8 cellular contexts compared by ENCODE assay signal in the genomic region with DNA sequence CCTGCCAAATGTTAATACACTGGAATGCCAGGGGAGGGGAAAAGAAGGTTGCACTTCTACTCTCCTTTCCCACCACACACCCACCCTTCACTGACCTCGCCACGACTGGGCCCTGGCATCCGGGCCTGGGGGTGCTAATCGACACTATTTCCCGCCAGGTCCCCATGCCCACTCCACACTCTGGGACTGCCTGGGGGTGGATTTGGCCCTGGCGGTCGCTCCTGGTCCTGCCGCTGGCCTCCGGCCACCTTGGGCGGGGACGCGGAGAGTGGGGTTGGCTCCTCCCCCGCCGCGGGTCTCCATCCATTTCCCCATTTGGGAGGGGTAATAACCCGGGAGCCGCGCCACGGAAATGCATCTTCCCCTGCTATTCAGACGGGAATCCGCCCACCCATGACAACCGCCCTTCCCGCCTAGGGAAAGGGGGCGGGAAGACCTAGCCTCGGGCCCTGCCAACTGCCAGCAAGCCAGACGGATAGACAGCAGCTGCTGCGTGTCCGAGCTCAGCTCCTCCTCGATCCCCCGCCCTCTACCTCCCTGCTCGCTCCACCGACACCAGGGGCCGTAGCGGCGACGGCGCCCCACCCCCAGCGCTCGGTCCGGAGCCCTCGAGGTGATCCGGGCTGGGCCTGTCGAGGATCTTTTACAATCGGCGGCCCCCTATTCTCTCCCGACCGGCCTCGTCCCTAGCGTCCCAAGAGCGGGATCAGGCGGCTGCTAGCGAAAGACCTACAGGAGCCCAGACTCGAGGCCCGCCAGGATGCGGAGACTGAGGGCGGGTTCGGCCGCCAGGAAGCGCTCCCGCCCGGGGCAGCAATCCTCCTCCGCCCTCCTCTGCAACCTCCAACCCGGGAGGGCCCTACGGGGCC.
DNase-seq lines count a peak whose midpoint lies in the region; ATAC-seq and TF ChIP-seq lines count a peak whose summit lies in the region.

No MANE protein-coding gene starts in this region.

- TF ChIP-seq CTCF in GM12874 (IDR thresholded peaks at IDR 0.05; ENCODE audit: insufficient read depth, low read depth, low read length) (peak; percentile 34; the same call in 1 of the 2 replicates), cardiac fibroblast (IDR thresholded peaks at IDR 0.05; ENCODE audit: low read depth, low read length) (peak; percentile 46)

- no peaks in the 10 kb centered on the region for H3K9me3 ChIP-seq in iPS-15b (ENCODE audit: control insufficient read depth, insufficient read depth, low read length)

- peak; percentile 7 for DNase-seq in NCI-H1436 treated with DMSO at 0.1 percent for 48 hours (lab: John Stamatoyannopoulos, UW)
- peak; percentile 20 for DNase-seq in T-helper 9 cell
- DNase-seq in cardiac fibroblast (ENCODE audit: low read depth in 2 of 2) = peak; percentile 78 to 91
- DNase-seq in renal cortical epithelial cell (ENCODE audit: low read depth) = peak; percentile 57
- DNase-seq in GF-D8 (lab: John Stamatoyannopoulos, UW) = no peak

- no peaks in the 10 kb centered on the region for H3K27me3 ChIP-seq in iPS-15b (ENCODE audit: control insufficient read depth, insufficient read depth, low read length)

- H3K9ac ChIP-seq in iPS-15b (ENCODE audit: low read depth, low read length) = no peak overlapping the region

- ATAC-seq in HG02610 (IDR thresholded peaks at IDR 0.05; ENCODE audit: unreplicated experiment) = peak; percentile 43

- H3K4me3 ChIP-seq in cardiac fibroblast (replicated peaks in 1 of 2; ENCODE audit: low read depth in 2 of 2, low read length in 2 of 2) (peak overlapping the region; percentile 36 to 45), iPS-15b (ENCODE audit: low read depth, low read length) (peak overlapping the region; percentile 51)

- no peaks in the 10 kb centered on the region for H3K36me3 ChIP-seq in iPS-15b (ENCODE audit: control insufficient read depth, insufficient read depth, low read length)

- peaks cover 5% of the 10 kb centered on the region for H3K4me1 ChIP-seq in iPS-15b (ENCODE audit: control insufficient read depth, insufficient read depth, low read length)
